Comparison of ENCODE assay signal across 10 cellular contexts in the genomic region with DNA sequence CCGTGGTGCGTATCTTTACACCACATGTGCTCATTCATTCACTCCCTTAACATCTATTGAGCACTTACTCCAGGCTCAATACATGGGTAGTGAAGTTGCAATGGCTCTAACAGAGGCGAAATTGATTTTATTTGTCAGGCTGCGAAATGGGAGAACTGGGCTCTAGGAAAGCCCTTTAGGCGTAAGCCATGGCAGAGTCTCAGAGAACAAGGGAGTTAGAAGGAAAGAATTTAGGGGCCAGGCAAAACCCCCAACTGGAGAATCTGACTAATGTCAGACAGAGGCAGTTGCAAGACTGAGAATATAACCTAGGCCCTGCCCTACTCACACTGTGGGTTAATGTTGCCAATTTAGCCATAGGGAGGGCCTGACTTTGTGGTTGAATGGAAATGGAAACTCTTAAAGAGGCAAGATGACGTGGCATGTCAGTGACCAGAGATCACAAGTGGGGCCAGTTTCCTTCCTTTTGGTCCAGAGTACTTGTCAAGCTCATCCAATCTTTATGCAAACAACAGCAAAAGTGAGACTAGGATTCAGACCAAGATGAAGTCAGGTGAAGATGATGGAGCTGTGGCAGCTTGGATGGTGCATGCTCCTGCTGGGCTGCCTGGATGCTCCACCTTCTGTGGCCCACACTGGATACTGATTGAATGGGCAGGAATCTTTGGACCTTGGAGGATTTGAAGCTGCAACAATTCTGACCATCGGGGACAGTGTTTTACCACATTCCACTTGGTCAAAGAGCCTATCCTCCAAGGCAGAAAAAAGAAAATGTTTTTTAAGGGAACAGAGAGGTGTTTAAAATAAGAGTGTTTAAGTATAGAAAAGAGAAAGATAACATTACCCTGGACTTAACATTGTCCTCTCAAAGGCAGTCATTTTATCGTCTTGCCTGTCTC.
DNase-seq lines count a peak whose midpoint lies in the region; ATAC-seq and TF ChIP-seq lines count a peak whose summit lies in the region.
"Had no signal": no experiment of that assay in that cellular context is flagged by ENCODE, and none has a peak within 500 bp of the region (broad histone marks: within the 10 kb centered on the region; RNA-seq: fewer than 3 reads in every experiment).

No MANE protein-coding gene starts in this region.

- H3K9me3 ChIP-seq in OCI-LY7 (ENCODE audit: low read length): no peaks in the 10 kb centered on the region
- H3K9me3 ChIP-seq in gastrocnemius medialis: no peaks in the 10 kb centered on the region
- H3K9me3 ChIP-seq: spleen had no signal

- 0 out of 2 replicates have a peak overlapping the region, but pooled peaks have one; percentile 44 for H2AFZ ChIP-seq in OCI-LY7 (ENCODE audit: low read length)

- H3K36me3 ChIP-seq in OCI-LY7 (ENCODE audit: insufficient read depth, low read length) (no peaks in the 10 kb centered on the region), gastrocnemius medialis (no peaks in the 10 kb centered on the region)
- H3K36me3 ChIP-seq: spleen had no signal

- ATAC-seq in esophagus mucosa: no peak
- no peak for ATAC-seq in gastrocnemius medialis

- no peak for TF ChIP-seq CTCF in OCI-LY7 (conservative IDR thresholded peaks at IDR 0.05; ENCODE audit: low read length)
- no peak for TF ChIP-seq CTCF in fibroblast of mammary gland (conservative IDR thresholded peaks at IDR 0.05; ENCODE audit: control insufficient read depth, insufficient read depth, low read depth, low read length)
- TF ChIP-seq CTCF in gastrocnemius medialis (IDR thresholded peaks at IDR 0.05 in 4 of 5, conservative IDR thresholded peaks at IDR 0.05 in 1 of 5): no peak

- DNase-seq in activated effector memory CD4-positive, alpha-beta T cell treated with anti-CD3 and anti-CD28 coated beads, Interleukin-2, amount 50 U/mL, for 16 hours: peak; percentile 41
- no peak for DNase-seq in activated effector memory CD4-positive, alpha-beta T cell treated with Interleukin-2 at 50 U/mL for 16 hours
- DNase-seq in OCI-LY7 (ENCODE audit: low spot score) (no peak), fibroblast of mammary gland (ENCODE audit: low read depth) (peak; percentile 19), ureter (ENCODE audit: low spot score) (peak; percentile 32), AG20443 (ENCODE audit: low spot score) (no peak), gastrocnemius medialis (no peak)

- peaks cover 4% of the 10 kb centered on the region for H3K4me1 ChIP-seq in OCI-LY7 (ENCODE audit: insufficient read depth, low read length, poor library complexity, severe bottlenecking)
- no peaks in the 10 kb centered on the region for H3K4me1 ChIP-seq in gastrocnemius medialis

- POLR2A ChIA-PET in OCI-LY7 (lab: Charles Lee): interaction anchor here (0.6 kb wide), 1 partner anchor 827 kb away, joined by 3 read pairs; no protein-coding TSS in a partner anchor

- H4K20me1 ChIP-seq in OCI-LY7 (ENCODE audit: insufficient read depth, low read length): no peaks in the 10 kb centered on the region

- H3K79me2 ChIP-seq in OCI-LY7 (ENCODE audit: insufficient read depth, low read depth, low read length): no peaks in the 10 kb centered on the region

- no peak overlapping the region for H3K4me2 ChIP-seq in OCI-LY7 (ENCODE audit: low read length)

- CTCF ChIA-PET in OCI-LY7 (lab: Charles Lee; ENCODE audit: unreplicated experiment): no interaction called here

- BruUV-seq in OCI-LY7 (replicated peaks; lab: Mats Ljungman, UMichigan): no TSS peak

- H3K27ac ChIP-seq in OCI-LY7 (ENCODE audit: low read depth, low read length, poor library complexity, severe bottlenecking): no peak overlapping the region
- H3K27ac ChIP-seq in gastrocnemius medialis: no peak overlapping the region
- H3K27ac ChIP-seq: SK-N-MC had no signal

- TF ChIP-seq POLR2A in gastrocnemius medialis (IDR thresholded peaks at IDR 0.05): no peak

- H3K4me3 ChIP-seq in OCI-LY7 (ENCODE audit: low read depth, low read length, poor library complexity, severe bottlenecking) (no peak overlapping the region), fibroblast of mammary gland (ENCODE audit: control insufficient read depth, low read depth, low read length) (no peak overlapping the region), gastrocnemius medialis (no peak overlapping the region)
- H3K4me3 ChIP-seq: SK-N-MC, spleen had no signal

- no peaks in the 10 kb centered on the region for H3K9me2 ChIP-seq in OCI-LY7 (ENCODE audit: insufficient read depth, low read length)

- intact Hi-C loops in OCI-LY7 (cut with micrococcal nuclease; ENCODE audit: unreplicated experiment): loop anchor here (1.0 to 5.0 kb wide), 7 partner anchors 152 to 809 kb away; partner anchors contain the start of genes GALNT14 and LCLAT1
- intact Hi-C loops in gastrocnemius medialis (cut with DNase I; ENCODE audit: low total_unique reads): loop anchor here (1.0 kb wide), 2 partner anchors 455 to 618 kb away; no protein-coding TSS in a partner anchor

- H3K27me3 ChIP-seq in gastrocnemius medialis: no peaks in the 10 kb centered on the region
- H3K27me3 ChIP-seq: spleen had no signal

- in situ Hi-C loops in gastrocnemius medialis (cut with MboI; ENCODE audit: low sequenced_read_pairs in 4 of 4): loop anchor here (5.0 to 10.0 kb wide), 4 partner anchors 457 to 620 kb away; no protein-coding TSS in a partner anchor

Comparison
In these comparisons a context has a peak if more than half of its experiments do, and no peak if none do; other contexts are left out.
1. DNase-seq: peak in activated effector memory CD4-positive, alpha-beta T cell treated with anti-CD3 and anti-CD28 coated beads, Interleukin-2, amount 50 U/mL, for 16 hours (single experiment), fibroblast of mammary gland (single experiment) and ureter (single experiment); none in activated effector memory CD4-positive, alpha-beta T cell treated with Interleukin-2 at 50 U/mL for 16 hours (single experiment), OCI-LY7 (single experiment), AG20443 (single experiment) and gastrocnemius medialis (0 of 2).